8 cellular contexts compared by ENCODE assay signal in genomic region chr14:45253754-45254300, GRCh38. TPM values are rescaled to one million over a fixed set of nuclear protein-coding genes. Genes with fewer than 3 reads are reported as not detected.
DNase-seq lines count a peak whose midpoint lies in the region; ATAC-seq, FAIRE-seq and TF ChIP-seq lines count a peak whose summit lies in the region.

No MANE protein-coding gene starts in this region.

- intact Hi-C loops in lower lobe of right lung (cut with DNase I) (no loop called here), transverse colon (cut with DNase I; ENCODE audit: low total_unique reads) (no loop called here)

- H3K4me1 ChIP-seq in lower lobe of right lung (peaks cover 32% of the 10 kb centered on the region), transverse colon (peaks cover 5 to 31% (median 13%) of the 10 kb centered on the region in 4 donors)

- H3K27me3 ChIP-seq in lower lobe of right lung (ENCODE audit: low read depth) (no peaks in the 10 kb centered on the region), transverse colon (no peaks in the 10 kb centered on the region)

- 76 to 80% methylated on average over 10 to 23 of the region's 23 CpGs for WGBS in transverse colon (ENCODE audit: low coverage in 1 of 2), 2 donors

- in situ Hi-C loops in transverse colon (cut with MboI; ENCODE audit: low pct_ligation_motif_present in 1 of 4, low pct_unique_long_range_greater_than_20kb in 1 of 4, low sequenced_read_pairs in 3 of 4): loop anchor here in 2 of 4 donors (25.0 kb wide), 1 partner anchor 342 kb away; no protein-coding TSS in a partner anchor

- ATAC-seq in lower lobe of right lung (peak; percentile 39 to 40), HG03095 (IDR thresholded peaks at IDR 0.05; ENCODE audit: unreplicated experiment) (no peak)

- FAIRE-seq in D721Med (lab: Jason Lieb, UNC): no peak

- no peak for TF ChIP-seq EP300 in transverse colon (IDR thresholded peaks at IDR 0.05; ENCODE audit: low read depth)

- peaks cover 13% of the 10 kb centered on the region for H3K9me3 ChIP-seq in lower lobe of right lung
- H3K9me3 ChIP-seq in transverse colon: peaks cover 12 to 13% of the 10 kb centered on the region in 2 donors

- H3K4me3 ChIP-seq in choroid plexus epithelial cell (ENCODE audit: low read depth, low read length) (peak overlapping the region; percentile 67), lower lobe of right lung (peak overlapping the region; percentile 86), transverse colon (peak overlapping the region; percentile 50 to 89 (median 64))

- no peak for TF ChIP-seq POLR2A in transverse colon (IDR thresholded peaks at IDR 0.05)

- no peak for TF ChIP-seq CTCF in choroid plexus epithelial cell (conservative IDR thresholded peaks at IDR 0.05; ENCODE audit: low read depth, low read length)
- no peak for TF ChIP-seq CTCF in lower lobe of right lung (IDR thresholded peaks at IDR 0.05)
- TF ChIP-seq CTCF in transverse colon (IDR thresholded peaks at IDR 0.05): no peak
- TF ChIP-seq CTCF in D721Med (IDR thresholded peaks at IDR 0.05; ENCODE audit: insufficient read depth, missing control alignments): no peak

- H3K36me3 ChIP-seq in lower lobe of right lung: no peaks in the 10 kb centered on the region
- H3K36me3 ChIP-seq in transverse colon: no peaks in the 10 kb centered on the region

- DNase-seq in GM03348 (ENCODE audit: low spot score) (peak; percentile 17), NCI-H69 (lab: John Stamatoyannopoulos, UW) (peak; percentile 56), choroid plexus epithelial cell (ENCODE audit: low read depth) (peak; percentile 60), lower lobe of right lung (peak; percentile 65), transverse colon (peak; percentile 27), D721Med (ENCODE audit: insufficient read length, low spot score) (no peak), LoVo (ENCODE audit: low spot score) (no peak)

- H3K27ac ChIP-seq in lower lobe of right lung (peak overlapping the region; percentile 98), transverse colon (peak overlapping the region; percentile 87 to 93 (median 90))

RNA-seq across cellular contexts. Expression of gene MIS18BP1, which starts 0.8 kb away (rescaled TPM):
- 48.3 TPM for total RNA-seq in lower lobe of right lung
- total RNA-seq in transverse colon: 10 to 100 TPM; 23.5 to 61.7 (median 38.4) TPM

Comparison
In these comparisons a context has a peak if more than half of its experiments do, and no peak if none do; other contexts are left out.
1. DNase-seq: peak in GM03348 (single experiment), NCI-H69 (single experiment), choroid plexus epithelial cell (single experiment), lower lobe of right lung (single experiment) and transverse colon (single experiment); none in D721Med (single experiment) and LoVo (single experiment).
2. Peak in every context shown above with its lines, with median percentiles within 50 percentile points of each other: H3K4me3 ChIP-seq.